In genomic region chr6:132764370-132764769, GRCh38 we compare ENCODE assay signal across 9 cellular contexts. TPM values are rescaled to one million over a fixed set of nuclear protein-coding genes. Genes with fewer than 3 reads are reported as not detected.
DNase-seq lines count a peak whose midpoint lies in the region; ATAC-seq and TF ChIP-seq lines count a peak whose summit lies in the region.
"Had no signal": no experiment of that assay in that cellular context is flagged by ENCODE, and none has a peak within 500 bp of the region (broad histone marks: within the 10 kb centered on the region; RNA-seq: fewer than 3 reads in every experiment).

No MANE protein-coding gene starts in this region.

- TF ChIP-seq CTCF in WERI-Rb-1 (IDR thresholded peaks at IDR 0.05; ENCODE audit: low read depth, low read length) = no peak

- DNase-seq in activated T-cell treated with anti-CD3 and anti-CD28 coated beads, Interleukin-2, amount 50 U/mL, for 72 hours = no peak
- DNase-seq in activated T-cell treated with anti-CD3 and anti-CD28 coated beads, Interleukin-2, amount 50 U/mL, for 1 hour = no peak
- DNase-seq in iPS-NIHi11 (ENCODE audit: low spot score) = peak; percentile 29
- DNase-seq in NCI-H1436 (lab: John Stamatoyannopoulos, UW) = no peak
- no peak for DNase-seq in WERI-Rb-1
- DNase-seq: COR-L47 had no signal

- peak overlapping the region; percentile 74 for H3K27ac Mint-ChIP-seq in activated T-cell treated with anti-CD3 and anti-CD28 coated beads, Interleukin-2, amount 50 U/mL, for 72 hours
- H3K27ac Mint-ChIP-seq in activated T-helper 17 cell treated with anti-CD3 and anti-CD28 coated beads, Interleukin-2, amount 50 U/mL, for 72 hours = peak overlapping the region; percentile 8
- peak overlapping the region; percentile 85 for H3K27ac Mint-ChIP-seq in stimulated activated memory B cell treated with anti-CD40 and anti-IgM and Interleukin-4, amounts not matched to agents 10 μg/mL and 1 μg/mL and 100 μg/mL, for 72 hours

- H3K9me3 ChIP-seq in WERI-Rb-1 (ENCODE audit: severe bottlenecking) = no peaks in the 10 kb centered on the region

- no peak overlapping the region for H3K4me3 ChIP-seq in WERI-Rb-1 (ENCODE audit: low read depth, low read length)

- H3K27me3 ChIP-seq in WERI-Rb-1 (ENCODE audit: insufficient read depth, low read depth, severe bottlenecking) = peaks cover 69% of the 10 kb centered on the region

- ATAC-seq in activated T-cell treated with anti-CD3 and anti-CD28 coated beads, Interleukin-2, amount 50 U/mL, for 72 hours (replicated peaks in 1 of 2) = no peak
- ATAC-seq in activated T-helper 17 cell treated with anti-CD3 and anti-CD28 coated beads, Interleukin-2, amount 50 U/mL, for 72 hours (replicated peaks) = peak; percentile 58
- ATAC-seq in stimulated activated memory B cell treated with anti-CD40 and anti-IgM and Interleukin-4, amounts not matched to agents 10 μg/mL and 1 μg/mL and 100 μg/mL, for 72 hours = no peak
- ATAC-seq in HG03045 (IDR thresholded peaks at IDR 0.05; ENCODE audit: unreplicated experiment) = no peak

- H3K36me3 ChIP-seq in WERI-Rb-1 = no peaks in the 10 kb centered on the region

- H3K4me1 Mint-ChIP-seq in activated T-cell treated with anti-CD3 and anti-CD28 coated beads, Interleukin-2, amount 50 U/mL, for 72 hours (ENCODE audit: low read depth) = peaks cover 42% of the 10 kb centered on the region
- H3K4me1 Mint-ChIP-seq in activated T-helper 17 cell treated with anti-CD3 and anti-CD28 coated beads, Interleukin-2, amount 50 U/mL, for 72 hours = peaks cover 10% of the 10 kb centered on the region
- H3K4me1 Mint-ChIP-seq in stimulated activated memory B cell treated with anti-CD40 and anti-IgM and Interleukin-4, amounts not matched to agents 10 μg/mL and 1 μg/mL and 100 μg/mL, for 72 hours = peaks cover 29% of the 10 kb centered on the region

- H3K27me3 Mint-ChIP-seq in activated T-cell treated with anti-CD3 and anti-CD28 coated beads, Interleukin-2, amount 50 U/mL, for 72 hours (ENCODE audit: low read depth) = no peaks in the 10 kb centered on the region
- no peaks in the 10 kb centered on the region for H3K27me3 Mint-ChIP-seq in activated T-helper 17 cell treated with anti-CD3 and anti-CD28 coated beads, Interleukin-2, amount 50 U/mL, for 72 hours
- no peaks in the 10 kb centered on the region for H3K27me3 Mint-ChIP-seq in stimulated activated memory B cell treated with anti-CD40 and anti-IgM and Interleukin-4, amounts not matched to agents 10 μg/mL and 1 μg/mL and 100 μg/mL, for 72 hours

- H3K4me3 Mint-ChIP-seq in activated T-cell treated with anti-CD3 and anti-CD28 coated beads, Interleukin-2, amount 50 U/mL, for 72 hours = peak overlapping the region; percentile 23 to 79
- H3K4me3 Mint-ChIP-seq in activated T-helper 17 cell treated with anti-CD3 and anti-CD28 coated beads, Interleukin-2, amount 50 U/mL, for 72 hours = peak overlapping the region; percentile 62
- no peak overlapping the region for H3K4me3 Mint-ChIP-seq in stimulated activated memory B cell treated with anti-CD40 and anti-IgM and Interleukin-4, amounts not matched to agents 10 μg/mL and 1 μg/mL and 100 μg/mL, for 72 hours

- no peaks in the 10 kb centered on the region for H3K36me3 Mint-ChIP-seq in activated T-cell treated with anti-CD3 and anti-CD28 coated beads, Interleukin-2, amount 50 U/mL, for 72 hours (ENCODE audit: insufficient read depth in 2 of 2)
- peaks cover 11% of the 10 kb centered on the region for H3K36me3 Mint-ChIP-seq in activated T-helper 17 cell treated with anti-CD3 and anti-CD28 coated beads, Interleukin-2, amount 50 U/mL, for 72 hours (ENCODE audit: low read depth)
- H3K36me3 Mint-ChIP-seq in stimulated activated memory B cell treated with anti-CD40 and anti-IgM and Interleukin-4, amounts not matched to agents 10 μg/mL and 1 μg/mL and 100 μg/mL, for 72 hours = peaks cover 16% of the 10 kb centered on the region

- no peaks in the 10 kb centered on the region for H3K9me3 Mint-ChIP-seq in activated T-cell treated with anti-CD3 and anti-CD28 coated beads, Interleukin-2, amount 50 U/mL, for 72 hours
- no peaks in the 10 kb centered on the region for H3K9me3 Mint-ChIP-seq in activated T-helper 17 cell treated with anti-CD3 and anti-CD28 coated beads, Interleukin-2, amount 50 U/mL, for 72 hours
- no peaks in the 10 kb centered on the region for H3K9me3 Mint-ChIP-seq in stimulated activated memory B cell treated with anti-CD40 and anti-IgM and Interleukin-4, amounts not matched to agents 10 μg/mL and 1 μg/mL and 100 μg/mL, for 72 hours

- H3K27ac ChIP-seq in WERI-Rb-1 = no peak overlapping the region

RNA-seq across cellular contexts. Expression of gene VNN2, which starts 6.7 kb away (rescaled TPM):
- 10 to 100 TPM; 14.4 to 16.6 TPM for total RNA-seq in activated T-cell treated with anti-CD3 and anti-CD28 coated beads, Interleukin-2, amount 50 U/mL, for 72 hours
- total RNA-seq in activated T-helper 17 cell treated with anti-CD3 and anti-CD28 coated beads, Interleukin-2, amount 50 U/mL, for 72 hours = 1 to 10 TPM; 2.3 to 3.1 TPM

RNA-seq across cellular contexts. Expression of gene SLC18B1, which starts 34.1 kb away (rescaled TPM):
- total RNA-seq in activated T-cell treated with anti-CD3 and anti-CD28 coated beads, Interleukin-2, amount 50 U/mL, for 72 hours = 1 to 10 TPM; 5.1 to 6.9 TPM
- total RNA-seq in activated T-helper 17 cell treated with anti-CD3 and anti-CD28 coated beads, Interleukin-2, amount 50 U/mL, for 72 hours = 1 to 10 TPM; 3.9 to 4.1 TPM

RNA-seq across cellular contexts. Expression of gene RPS12, which starts 50.0 kb away (rescaled TPM):
- 1,000 to 10,000 TPM; 1,863 to 1,938 TPM for total RNA-seq in activated T-cell treated with anti-CD3 and anti-CD28 coated beads, Interleukin-2, amount 50 U/mL, for 72 hours
- 1,000 to 10,000 TPM; 1,467 to 1,579 TPM for total RNA-seq in activated T-helper 17 cell treated with anti-CD3 and anti-CD28 coated beads, Interleukin-2, amount 50 U/mL, for 72 hours

RNA-seq across cellular contexts. Expression of gene VNN1, which starts 50.5 kb away (rescaled TPM):
- total RNA-seq in activated T-cell treated with anti-CD3 and anti-CD28 coated beads, Interleukin-2, amount 50 U/mL, for 72 hours = not detected
- not detected for total RNA-seq in activated T-helper 17 cell treated with anti-CD3 and anti-CD28 coated beads, Interleukin-2, amount 50 U/mL, for 72 hours

Comparison
In these comparisons a context has a peak if more than half of its experiments do, and no peak if none do; other contexts are left out.
1. H3K27ac Mint-ChIP-seq: peak in every context shown above with its lines; median percentile 85 in stimulated activated memory B cell treated with anti-CD40 and anti-IgM and Interleukin-4, amounts not matched to agents 10 μg/mL and 1 μg/mL and 100 μg/mL, for 72 hours; 74 in activated T-cell treated with anti-CD3 and anti-CD28 coated beads, Interleukin-2, amount 50 U/mL, for 72 hours; 8 in activated T-helper 17 cell treated with anti-CD3 and anti-CD28 coated beads, Interleukin-2, amount 50 U/mL, for 72 hours.